In the genomic region with DNA sequence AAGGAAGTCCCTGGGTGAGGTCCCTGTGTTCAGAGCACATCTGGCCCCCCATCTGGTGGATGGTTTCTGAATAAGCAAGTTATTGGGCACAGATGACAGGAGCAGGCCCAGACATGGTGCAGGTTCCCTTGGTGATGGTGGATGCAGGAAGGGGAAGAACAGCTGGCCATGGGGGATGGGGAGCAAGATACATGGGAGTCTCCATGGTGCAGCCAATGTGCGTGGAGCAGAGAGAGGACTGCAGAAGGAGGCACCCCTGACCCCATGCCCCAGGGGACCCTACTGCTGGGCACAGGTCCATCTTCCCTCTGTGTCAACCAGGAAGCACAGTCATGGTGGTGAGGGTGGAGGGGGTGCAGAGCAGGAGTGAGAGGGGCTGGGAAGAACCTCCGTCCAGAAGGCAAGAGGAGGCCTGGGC, we compare ENCODE assay signal across 12 cellular contexts. TPM values are rescaled to one million over a fixed set of nuclear protein-coding genes. Genes with fewer than 3 reads are reported as not detected.
DNase-seq lines count a peak whose midpoint lies in the region; ATAC-seq, FAIRE-seq and TF ChIP-seq lines count a peak whose summit lies in the region.
"Had no signal": no experiment of that assay in that cellular context is flagged by ENCODE, and none has a peak within 500 bp of the region (broad histone marks: within the 10 kb centered on the region; RNA-seq: fewer than 3 reads in every experiment).

No MANE protein-coding gene starts in this region.

- no peaks in the 10 kb centered on the region for H3K4me1 Mint-ChIP-seq in CD8-positive, alpha-beta T cell (ENCODE audit: low read depth)
- H3K4me1 Mint-ChIP-seq: activated CD4-positive, alpha-beta T cell treated with anti-CD3 and anti-CD28 coated beads, Interleukin-2, amount 10 ng/mL, durations not matched to agents 7 days and 5 days had no signal

- no peaks in the 10 kb centered on the region for H3K9me3 Mint-ChIP-seq in CD8-positive, alpha-beta T cell
- H3K9me3 Mint-ChIP-seq: activated CD4-positive, alpha-beta T cell treated with anti-CD3 and anti-CD28 coated beads, Interleukin-2, amount 10 ng/mL, durations not matched to agents 7 days and 5 days had no signal

- FAIRE-seq in keratinocyte (lab: Jason Lieb, UNC), result peak; percentile 76

- H2AFZ ChIP-seq in keratinocyte (ENCODE audit: control insufficient read depth, low read length), result no peak overlapping the region

- peak overlapping the region; percentile 22 for H3K4me2 ChIP-seq in keratinocyte (ENCODE audit: control insufficient read depth, extremely low read depth, insufficient read depth, low read depth, low read length)

- H3K27ac Mint-ChIP-seq in CD8-positive, alpha-beta T cell, result no peak overlapping the region
- H3K27ac Mint-ChIP-seq: activated CD4-positive, alpha-beta T cell treated with anti-CD3 and anti-CD28 coated beads, Interleukin-2, amount 10 ng/mL, durations not matched to agents 7 days and 5 days had no signal

- DNase-seq in CD8-positive, alpha-beta T cell, result no peak
- peak; percentile 15 for DNase-seq in HT1080 (ENCODE audit: low read depth)
- DNase-seq in SW480 (ENCODE audit: low spot score), result peak; percentile 27
- DNase-seq in keratinocyte (ENCODE audit: low read depth, low spot score), result no peak
- no peak for DNase-seq in stimulated activated CD4-positive, alpha-beta T cell treated with anti-CD3 and anti-CD28 coated beads, Interleukin-4, amount 100 ng/mL, for 1 hour
- DNase-seq: activated CD4-positive, alpha-beta T cell treated with anti-CD3 and anti-CD28 coated beads, Interleukin-2, amount 10 ng/mL, durations not matched to agents 7 days and 5 days; DMS79 treated with DMSO at 0.1 percent for 48 hours; OCI-M1; stomach had no signal

- peaks cover 6% of the 10 kb centered on the region for H4K20me1 ChIP-seq in keratinocyte (ENCODE audit: control insufficient read depth, extremely low read depth, insufficient read depth, low read length)

- no peaks in the 10 kb centered on the region for H3K36me3 ChIP-seq in CD8-positive, alpha-beta T cell (ENCODE audit: insufficient read depth, low read length)
- peaks cover 9 to 19% of the 10 kb centered on the region in 2 experiments for H3K36me3 ChIP-seq in keratinocyte (ENCODE audit: control insufficient read depth in 2 of 2, extremely low read depth in 1 of 2, insufficient read depth in 2 of 2, low read length in 2 of 2)

- H3K27ac ChIP-seq in CD8-positive, alpha-beta T cell (ENCODE audit: low read depth, low read length), result no peak overlapping the region
- H3K27ac ChIP-seq in keratinocyte (ENCODE audit: control insufficient read depth, insufficient read depth, low read length), result no peak overlapping the region

- CTCF ChIA-PET in CD8-positive, alpha-beta T cell (lab: Charles Lee), result no interaction called here

- H3K4me3 ChIP-seq in CD8-positive, alpha-beta T cell (ENCODE audit: low read depth, low read length), result no peak overlapping the region
- no peak overlapping the region for H3K4me3 ChIP-seq in keratinocyte (ENCODE audit: control insufficient read depth in 2 of 3, extremely low read depth in 1 of 3, insufficient read depth in 2 of 3, low read depth in 1 of 3, low read length in 3 of 3)
- H3K4me3 ChIP-seq: stomach had no signal

- intact Hi-C loops in CD8-positive, alpha-beta T cell (cut with DNase I, micrococcal nuclease), result loop anchor here in 1 of 2 experiments (5.0 kb wide), 1 partner anchor 139 kb away; no protein-coding TSS in a partner anchor

- no peaks in the 10 kb centered on the region for H3K9me3 ChIP-seq in CD8-positive, alpha-beta T cell (ENCODE audit: low read length)
- H3K9me3 ChIP-seq in keratinocyte (ENCODE audit: control insufficient read depth, low read depth, low read length), result no peaks in the 10 kb centered on the region
- H3K9me3 ChIP-seq: stomach had no signal

- no peaks in the 10 kb centered on the region for H3K4me1 ChIP-seq in CD8-positive, alpha-beta T cell (ENCODE audit: insufficient read depth, low read length)
- H3K4me1 ChIP-seq in keratinocyte (ENCODE audit: control insufficient read depth, extremely low read depth, insufficient read depth, low read length), result peaks cover 8% of the 10 kb centered on the region

- no peaks in the 10 kb centered on the region for H3K27me3 Mint-ChIP-seq in CD8-positive, alpha-beta T cell (ENCODE audit: low read depth)
- H3K27me3 Mint-ChIP-seq: activated CD4-positive, alpha-beta T cell treated with anti-CD3 and anti-CD28 coated beads, Interleukin-2, amount 10 ng/mL, durations not matched to agents 7 days and 5 days had no signal

- no peak overlapping the region for H3K4me3 Mint-ChIP-seq in CD8-positive, alpha-beta T cell
- H3K4me3 Mint-ChIP-seq: activated CD4-positive, alpha-beta T cell treated with anti-CD3 and anti-CD28 coated beads, Interleukin-2, amount 10 ng/mL, durations not matched to agents 7 days and 5 days had no signal

- TF ChIP-seq CTCF in CD8-positive, alpha-beta T cell (IDR thresholded peaks at IDR 0.05), result no peak
- peak in 2 of 3 experiments; percentile 14 to 36 for TF ChIP-seq CTCF in keratinocyte (optimal IDR thresholded peaks at IDR 0.05 in 1 of 3, IDR thresholded peaks at IDR 0.05 in 1 of 3, conservative IDR thresholded peaks at IDR 0.05 in 1 of 3; ENCODE audit: extremely low read depth in 1 of 3, insufficient read depth in 2 of 3, low read length in 3 of 3)

- H3K9me1 ChIP-seq in keratinocyte (ENCODE audit: control insufficient read depth, extremely low read depth, insufficient read depth, low read length), result no peaks in the 10 kb centered on the region

- ATAC-seq in CD8-positive, alpha-beta T cell, result peak; percentile 16
- ATAC-seq in HG03571 (IDR thresholded peaks at IDR 0.05; ENCODE audit: unreplicated experiment) (no peak), GM18867 (IDR thresholded peaks at IDR 0.05; ENCODE audit: unreplicated experiment) (no peak), HG02588 (IDR thresholded peaks at IDR 0.05; ENCODE audit: unreplicated experiment) (no peak)

- POLR2A ChIA-PET in CD8-positive, alpha-beta T cell (lab: Charles Lee), result no interaction called here

- H3K9ac ChIP-seq in keratinocyte (ENCODE audit: control insufficient read depth, extremely low read depth, insufficient read depth, low read length), result no peak overlapping the region

- peaks cover 5% of the 10 kb centered on the region for H3K79me2 ChIP-seq in keratinocyte (ENCODE audit: control insufficient read depth, insufficient read depth, low read length)

- H3K27me3 ChIP-seq in CD8-positive, alpha-beta T cell (ENCODE audit: insufficient read depth, low read length), result no peaks in the 10 kb centered on the region
- H3K27me3 ChIP-seq in keratinocyte (ENCODE audit: control insufficient read depth, extremely low read depth, insufficient read depth, low read length), result no peaks in the 10 kb centered on the region
- H3K27me3 ChIP-seq: stomach had no signal

- dilution Hi-C loops in keratinocyte (cut with MboI; ENCODE audit: extremely low pct_ligation_motif_present, low sequenced_read_pairs), result no loop called here

- H3K36me3 Mint-ChIP-seq in CD8-positive, alpha-beta T cell, result peaks cover 8% of the 10 kb centered on the region

RNA-seq across cellular contexts. Expression of a gene that starts 43.8 kb away (rescaled TPM):
- total RNA-seq in CD8-positive, alpha-beta T cell, result 10 to 100 TPM; 34.5 to 38.5 TPM
- 25.6 and 34.3 TPM in 2 replicates for total RNA-seq in HT1080 (2014; rRNA removed; shearing (Covaris generic))
- polyA plus RNA-seq in HT1080 (2015; cell fraction: cytosol; rRNA removed), result 21.7 and 30.4 TPM in 2 replicates
- polyA plus RNA-seq in HT1080 (2015; cell fraction: nucleus; rRNA removed), result 29.8 and 30.6 TPM in 2 replicates
- 49.9 to 68.0 TPM (median 58.2 TPM) in 3 replicates for polyA plus RNA-seq in keratinocyte
- polyA plus RNA-seq in keratinocyte (2011; ENCODE audit: low read depth), result 99.1 TPM
- 34.0 and 50.5 TPM in 2 replicates for polyA plus RNA-seq in keratinocyte (2011; cell fraction: cytosol; rRNA removed)
- polyA plus RNA-seq in keratinocyte (2011; cell fraction: nucleus; rRNA removed), result 90.2 and 102 TPM in 2 replicates
- polyA plus RNA-seq in keratinocyte (2012; ENCODE audit: low replicate concordance), result 31.2 and 57.9 TPM in 2 replicates
- 62.8 to 69.6 TPM (median 63.4 TPM) in 3 replicates for polyA minus RNA-seq in keratinocyte
- polyA minus RNA-seq in keratinocyte (2011; cell fraction: cytosol; rRNA and poly(A)+ RNA removed), result 28.0 TPM
- polyA minus RNA-seq in keratinocyte (2011; cell fraction: nucleus; rRNA and poly(A)+ RNA removed), result 40.2 and 71.9 TPM in 2 replicates

Comparison
In these comparisons a context has a peak if more than half of its experiments do, and no peak if none do; other contexts are left out.
1. DNase-seq: peak in HT1080 (single experiment) and SW480 (single experiment); none in CD8-positive, alpha-beta T cell (0 of 7), keratinocyte (single experiment) and stimulated activated CD4-positive, alpha-beta T cell treated with anti-CD3 and anti-CD28 coated beads, Interleukin-4, amount 100 ng/mL, for 1 hour (single experiment).